ENCODE assay signal across 24 cellular contexts in genomic region chr9:69391487-69391886, GRCh38.
DNase-seq lines count a peak whose midpoint lies in the region; ATAC-seq and TF ChIP-seq lines count a peak whose summit lies in the region.
"Had no signal": no experiment of that assay in that cellular context is flagged by ENCODE, and none has a peak within 500 bp of the region (broad histone marks: within the 10 kb centered on the region; RNA-seq: fewer than 3 reads in every experiment).

No MANE protein-coding gene starts in this region.

- TF ChIP-seq CTCF in breast epithelium (IDR thresholded peaks at IDR 0.05) (no peak), MCF 10A (IDR thresholded peaks at IDR 0.05; ENCODE audit: unreplicated experiment) (no peak), testis (IDR thresholded peaks at IDR 0.05) (no peak)

- peaks cover 0 to 14% of the 10 kb centered on the region in 2 donors for H3K4me1 ChIP-seq in breast epithelium
- H3K4me1 ChIP-seq in right cardiac atrium (ENCODE audit: control insufficient read depth, insufficient read depth, low read length) = peaks cover 12% of the 10 kb centered on the region
- peaks cover 43 to 66% (median 45%) of the 10 kb centered on the region in 3 donors for H3K4me1 ChIP-seq in skeletal muscle tissue (ENCODE audit: control insufficient read depth in 3 of 3, insufficient read depth in 3 of 3, low read length in 3 of 3)
- peaks cover 5% of the 10 kb centered on the region for H3K4me1 ChIP-seq in testis
- H3K4me1 ChIP-seq: HAP-1 had no signal

- H3K27me3 ChIP-seq in breast epithelium (no peaks in the 10 kb centered on the region), right cardiac atrium (ENCODE audit: control insufficient read depth, insufficient read depth) (no peaks in the 10 kb centered on the region), skeletal muscle tissue (ENCODE audit: control insufficient read depth in 3 of 3, insufficient read depth in 3 of 3, low read length in 3 of 3) (no peaks in the 10 kb centered on the region), testis (no peaks in the 10 kb centered on the region)
- H3K27me3 ChIP-seq: MG63 had no signal

- no peak overlapping the region for H3K4me3 Mint-ChIP-seq in MCF 10A (ENCODE audit: unreplicated experiment)
- H3K4me3 Mint-ChIP-seq: B cell, GM23338, HFFc6 had no signal

- H3K27ac ChIP-seq in breast epithelium (peak overlapping the region; percentile 36 to 50), cingulate gyrus (ENCODE audit: low read depth, low read length) (peak overlapping the region; percentile 24), right cardiac atrium (ENCODE audit: low read length) (peak overlapping the region; percentile 86), skeletal muscle tissue (ENCODE audit: low read depth, low read length) (peak overlapping the region; percentile 83), testis (no peak overlapping the region)
- H3K27ac ChIP-seq: 22Rv1, PC-9 had no signal

- CTCF ChIA-PET in MCF 10A (lab: Yijun Ruan, JAX) = interaction anchor here (0.7 to 0.8 kb wide), 2 partner anchors 32 to 342 kb away, joined by 3 read pairs; no protein-coding TSS in a partner anchor

- no peaks in the 10 kb centered on the region for H3K9me3 Mint-ChIP-seq in MCF 10A (ENCODE audit: unreplicated experiment)
- H3K9me3 Mint-ChIP-seq: GM23338, HFFc6 had no signal

- no peak overlapping the region for H3K4me3 ChIP-seq in breast epithelium
- H3K4me3 ChIP-seq in right cardiac atrium (ENCODE audit: low read length) = no peak overlapping the region
- peak overlapping the region; percentile 19 to 49 (median 25) for H3K4me3 ChIP-seq in skeletal muscle tissue (ENCODE audit: low read length in 3 of 3)
- H3K4me3 ChIP-seq in testis = no peak overlapping the region
- H3K4me3 ChIP-seq: GM23338, HAP-1, K562, MG63, PC-9 had no signal

- no peak overlapping the region for H3K27ac Mint-ChIP-seq in MCF 10A (ENCODE audit: low read depth, unreplicated experiment)
- H3K27ac Mint-ChIP-seq: B cell, GM23338, HFFc6 had no signal

- H3K9ac ChIP-seq in skeletal muscle tissue (ENCODE audit: low read depth in 1 of 3, low read length in 3 of 3) = peak overlapping the region; percentile 60 to 71 (median 63)

- H3K4me1 Mint-ChIP-seq in MCF 10A (ENCODE audit: insufficient read depth, unreplicated experiment) = no peaks in the 10 kb centered on the region
- H3K4me1 Mint-ChIP-seq: B cell had no signal

- DNase-seq in breast epithelium (ENCODE audit: low spot score in 2 of 2) (no peak), MCF 10A (ENCODE audit: unreplicated experiment) (no peak), right cardiac atrium (no peak), kidney glomerular epithelial cell (lab: John Stamatoyannopoulos, UW) (no peak), NCI-H2227 (lab: John Stamatoyannopoulos, UW; ENCODE audit: unreplicated experiment) (no peak), testis (no peak)
- DNase-seq: DMS153, HFFc6, MG63, NCI-H1105 treated with DMSO at 0.1 percent for 48 hours, NCI-H146, NCI-H1930, NCI-H2107, NCI-H446, NCI-H526, PC-9, SHP77 had no signal

- ATAC-seq in right cardiac atrium = peak; percentile 2 to 5
- ATAC-seq: GM23338, K562 had no signal

- H3K36me3 ChIP-seq in breast epithelium (no peaks in the 10 kb centered on the region), skeletal muscle tissue (ENCODE audit: control insufficient read depth in 3 of 3, insufficient read depth in 3 of 3, low read length in 3 of 3) (peaks cover 15 to 30% (median 22%) of the 10 kb centered on the region in 3 donors), testis (ENCODE audit: low read depth, missing control alignments) (no peaks in the 10 kb centered on the region)
- H3K36me3 ChIP-seq: HAP-1, MG63 had no signal

- BruUV-seq in MCF 10A (replicated peaks; lab: Mats Ljungman, UMichigan) = no TSS peak

- TF ChIP-seq POLR2A in breast epithelium (IDR thresholded peaks at IDR 0.05) = no peak
- no peak for TF ChIP-seq POLR2A in testis (IDR thresholded peaks at IDR 0.05)

- WGBS in right cardiac atrium = 77% methylated on average over 11 of the region's 11 CpGs
- WGBS in testis, 2 donors = 86 to 100% methylated on average over 2 to 11 of the region's 11 CpGs

- intact Hi-C loops in breast epithelium (cut with DNase I; ENCODE audit: low total_unique reads) = no loop called here
- intact Hi-C loops in MCF 10A (cut with micrococcal nuclease) = no loop called here
- intact Hi-C loops in right cardiac atrium (cut with DNase I) = no loop called here
- intact Hi-C loops in testis (cut with DNase I; ENCODE audit: low total_unique reads) = no loop called here

- peaks cover 33% of the 10 kb centered on the region for H3K27me3 Mint-ChIP-seq in MCF 10A (ENCODE audit: insufficient read depth, unreplicated experiment)

- H3K36me3 Mint-ChIP-seq in MCF 10A (ENCODE audit: insufficient read depth, unreplicated experiment) = no peaks in the 10 kb centered on the region

- H3K9me3 ChIP-seq in breast epithelium = no peaks in the 10 kb centered on the region
- H3K9me3 ChIP-seq in right cardiac atrium (ENCODE audit: control insufficient read depth, low read length) = no peaks in the 10 kb centered on the region
- no peaks in the 10 kb centered on the region for H3K9me3 ChIP-seq in skeletal muscle tissue (ENCODE audit: control insufficient read depth in 3 of 3, low read length in 3 of 3)
- H3K9me3 ChIP-seq in testis = no peaks in the 10 kb centered on the region
- H3K9me3 ChIP-seq: HAP-1, MG63 had no signal

- POLR2A ChIA-PET in MCF 10A (lab: Yijun Ruan, JAX) = no interaction called here

Comparison
In these comparisons a context has a peak if more than half of its experiments do, and no peak if none do; other contexts are left out.
1. H3K27ac ChIP-seq: peak in breast epithelium (2 of 2), cingulate gyrus (single experiment), right cardiac atrium (single experiment) and skeletal muscle tissue (single experiment); none in testis (0 of 2).
2. H3K4me3 ChIP-seq: peak in skeletal muscle tissue (3 of 3); none in breast epithelium (0 of 3), right cardiac atrium (single experiment) and testis (0 of 2).